ENCODE assay signal across 1 cellular context in the genomic region with DNA sequence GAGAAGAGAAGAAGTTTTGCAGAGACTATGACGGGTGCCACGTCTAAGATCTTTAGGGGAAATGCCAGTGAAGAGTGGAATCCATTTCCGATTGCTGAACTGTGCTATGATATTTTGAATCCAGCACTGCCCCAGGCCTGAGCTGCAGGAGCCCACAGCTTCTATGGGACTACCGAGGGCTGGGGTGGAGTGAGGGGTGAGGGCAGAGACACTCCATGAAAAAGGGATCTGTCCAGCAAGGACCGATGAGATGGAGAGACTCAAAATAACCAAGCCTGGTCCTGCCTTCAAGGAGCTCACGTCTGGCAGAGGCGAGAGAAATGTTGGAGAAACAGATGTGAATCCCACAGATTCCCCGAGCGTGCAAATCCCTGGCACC.
TF ChIP-seq lines count a peak whose summit lies in the region.

No MANE protein-coding gene starts in this region.

TF ChIP-seq in HCT116, 20 proteins besides CTCF, POLR2A, EP300 and RAD21 (continued from another document):
- TF ChIP-seq, protein P1, sequence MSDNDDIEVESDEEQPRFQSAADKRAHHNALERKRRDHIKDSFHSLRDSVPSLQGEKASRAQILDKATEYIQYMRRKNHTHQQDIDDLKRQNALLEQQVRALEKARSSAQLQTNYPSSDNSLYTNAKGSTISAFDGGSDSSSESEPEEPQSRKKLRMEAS (IDR thresholded peaks at IDR 0.05) = no peak
- TF ChIP-seq SRF (IDR thresholded peaks at IDR 0.05; ENCODE audit: low read depth) = no peak
- TF ChIP-seq CEBPB (IDR thresholded peaks at IDR 0.05; ENCODE audit: low read depth) = no peak
- no peak for TF ChIP-seq SP1 (IDR thresholded peaks at IDR 0.05; ENCODE audit: low read depth)
- TF ChIP-seq ZNF274 (IDR thresholded peaks at IDR 0.05; ENCODE audit: low read depth, low read length) = no peak
- TF ChIP-seq, protein P2, sequence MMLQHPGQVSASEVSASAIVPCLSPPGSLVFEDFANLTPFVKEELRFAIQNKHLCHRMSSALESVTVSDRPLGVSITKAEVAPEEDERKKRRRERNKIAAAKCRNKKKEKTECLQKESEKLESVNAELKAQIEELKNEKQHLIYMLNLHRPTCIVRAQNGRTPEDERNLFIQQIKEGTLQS (IDR thresholded peaks at IDR 0.05) = no peak
- TF ChIP-seq, protein P3, sequence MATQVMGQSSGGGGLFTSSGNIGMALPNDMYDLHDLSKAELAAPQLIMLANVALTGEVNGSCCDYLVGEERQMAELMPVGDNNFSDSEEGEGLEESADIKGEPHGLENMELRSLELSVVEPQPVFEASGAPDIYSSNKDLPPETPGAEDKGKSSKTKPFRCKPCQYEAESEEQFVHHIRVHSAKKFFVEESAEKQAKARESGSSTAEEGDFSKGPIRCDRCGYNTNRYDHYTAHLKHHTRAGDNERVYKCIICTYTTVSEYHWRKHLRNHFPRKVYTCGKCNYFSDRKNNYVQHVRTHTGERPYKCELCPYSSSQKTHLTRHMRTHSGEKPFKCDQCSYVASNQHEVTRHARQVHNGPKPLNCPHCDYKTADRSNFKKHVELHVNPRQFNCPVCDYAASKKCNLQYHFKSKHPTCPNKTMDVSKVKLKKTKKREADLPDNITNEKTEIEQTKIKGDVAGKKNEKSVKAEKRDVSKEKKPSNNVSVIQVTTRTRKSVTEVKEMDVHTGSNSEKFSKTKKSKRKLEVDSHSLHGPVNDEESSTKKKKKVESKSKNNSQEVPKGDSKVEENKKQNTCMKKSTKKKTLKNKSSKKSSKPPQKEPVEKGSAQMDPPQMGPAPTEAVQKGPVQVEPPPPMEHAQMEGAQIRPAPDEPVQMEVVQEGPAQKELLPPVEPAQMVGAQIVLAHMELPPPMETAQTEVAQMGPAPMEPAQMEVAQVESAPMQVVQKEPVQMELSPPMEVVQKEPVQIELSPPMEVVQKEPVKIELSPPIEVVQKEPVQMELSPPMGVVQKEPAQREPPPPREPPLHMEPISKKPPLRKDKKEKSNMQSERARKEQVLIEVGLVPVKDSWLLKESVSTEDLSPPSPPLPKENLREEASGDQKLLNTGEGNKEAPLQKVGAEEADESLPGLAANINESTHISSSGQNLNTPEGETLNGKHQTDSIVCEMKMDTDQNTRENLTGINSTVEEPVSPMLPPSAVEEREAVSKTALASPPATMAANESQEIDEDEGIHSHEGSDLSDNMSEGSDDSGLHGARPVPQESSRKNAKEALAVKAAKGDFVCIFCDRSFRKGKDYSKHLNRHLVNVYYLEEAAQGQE (IDR thresholded peaks at IDR 0.05; ENCODE audit: low read depth) = no peak
